In the genomic region with DNA sequence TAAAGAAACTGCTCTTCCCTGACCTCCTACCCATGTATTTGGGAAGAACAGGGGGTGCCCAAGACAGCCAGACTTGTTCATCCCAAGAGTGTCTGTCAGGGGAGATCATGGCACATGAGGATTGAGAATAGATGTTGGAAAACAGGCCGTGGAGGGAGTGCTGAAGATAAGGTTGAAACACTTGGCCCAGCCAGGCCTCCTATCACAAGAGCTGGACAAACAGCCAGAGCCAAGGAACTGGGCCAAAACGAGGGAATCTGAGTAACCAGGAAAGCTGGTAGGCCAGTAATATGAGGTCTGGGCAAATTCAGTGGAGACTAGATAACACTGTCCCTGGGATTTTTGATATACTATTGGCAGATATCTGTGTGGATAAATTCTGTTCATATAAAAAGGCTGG, we compare ENCODE assay signal across 1 cellular context.
TF ChIP-seq lines count a peak whose summit lies in the region.

No MANE protein-coding gene starts in this region.

TF ChIP-seq in SK-N-SH, 30 proteins besides CTCF, POLR2A, EP300 and RAD21 (continued from another document):
- TF ChIP-seq, protein P1, sequence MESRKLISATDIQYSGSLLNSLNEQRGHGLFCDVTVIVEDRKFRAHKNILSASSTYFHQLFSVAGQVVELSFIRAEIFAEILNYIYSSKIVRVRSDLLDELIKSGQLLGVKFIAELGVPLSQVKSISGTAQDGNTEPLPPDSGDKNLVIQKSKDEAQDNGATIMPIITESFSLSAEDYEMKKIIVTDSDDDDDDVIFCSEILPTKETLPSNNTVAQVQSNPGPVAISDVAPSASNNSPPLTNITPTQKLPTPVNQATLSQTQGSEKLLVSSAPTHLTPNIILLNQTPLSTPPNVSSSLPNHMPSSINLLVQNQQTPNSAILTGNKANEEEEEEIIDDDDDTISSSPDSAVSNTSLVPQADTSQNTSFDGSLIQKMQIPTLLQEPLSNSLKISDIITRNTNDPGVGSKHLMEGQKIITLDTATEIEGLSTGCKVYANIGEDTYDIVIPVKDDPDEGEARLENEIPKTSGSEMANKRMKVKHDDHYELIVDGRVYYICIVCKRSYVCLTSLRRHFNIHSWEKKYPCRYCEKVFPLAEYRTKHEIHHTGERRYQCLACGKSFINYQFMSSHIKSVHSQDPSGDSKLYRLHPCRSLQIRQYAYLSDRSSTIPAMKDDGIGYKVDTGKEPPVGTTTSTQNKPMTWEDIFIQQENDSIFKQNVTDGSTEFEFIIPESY (IDR thresholded peaks at IDR 0.05; ENCODE audit: borderline replicate concordance, low read depth): no peak
- TF ChIP-seq EZH2phosphoT487 (IDR thresholded peaks at IDR 0.05; ENCODE audit: borderline replicate concordance, low read depth): no peak
- no peak for TF ChIP-seq TEAD4 (IDR thresholded peaks at IDR 0.05; ENCODE audit: borderline replicate concordance, insufficient read depth)
- TF ChIP-seq YY1 (IDR thresholded peaks at IDR 0.05; ENCODE audit: low read depth): no peak
- no peak for TF ChIP-seq GATA2 (CRISPR knock-in tag; IDR thresholded peaks at IDR 0.05)
- TF ChIP-seq TAF1 (IDR thresholded peaks at IDR 0.05; ENCODE audit: borderline replicate concordance, low read depth, low read length): no peak
